ENCODE assay signal across 20 cellular contexts in genomic region chr14:105927661-105928060, GRCh38.
"Had no signal": no experiment of that assay in that cellular context is flagged by ENCODE, and none has a peak within 500 bp of the region (broad histone marks: within the 10 kb centered on the region; RNA-seq: fewer than 3 reads in every experiment).

No MANE protein-coding gene starts in this region.

- H3K4me3 ChIP-seq: body of pancreas, coronary artery, esophagus squamous epithelium, ovary, skin epidermis, upper lobe of left lung had no signal

- H3K9me3 Mint-ChIP-seq: activated T-helper 2 cell treated with anti-CD3 and anti-CD28 coated beads, Interferon-gamma antibody, Interleukin-2, Interleukin-4, amounts not matched to agents 10 μg/mL and 5 μg/mL and 100 μg/mL, durations not matched to agents 14 hours and 24 hours and 36 hours; stimulated activated naive CD8-positive, alpha-beta T cell treated with anti-CD3 and anti-CD28 coated beads, Interleukin-15, Interleukin-2, amounts not matched to agents 100 ng/mL and 50 ng/mL, for 24 hours had no signal

- H3K27ac Mint-ChIP-seq: activated CD8-positive, alpha-beta memory T cell treated with anti-CD3 and anti-CD28 coated beads, Interleukin-2, amount 10 ng/mL, durations not matched to agents 7 days and 5 days; activated T-helper 2 cell treated with anti-CD3 and anti-CD28 coated beads, Interferon-gamma antibody, Interleukin-2, Interleukin-4, amounts not matched to agents 10 μg/mL and 5 μg/mL and 100 μg/mL, durations not matched to agents 14 hours and 24 hours and 36 hours; stimulated activated naive CD8-positive, alpha-beta T cell treated with anti-CD3 and anti-CD28 coated beads, Interleukin-15, Interleukin-2, amounts not matched to agents 100 ng/mL and 50 ng/mL, for 24 hours; T-cell had no signal

- H3K27ac ChIP-seq: body of pancreas, coronary artery, esophagus squamous epithelium, ovary, skin epidermis, upper lobe of left lung, VCaP had no signal

- H3K4me1 Mint-ChIP-seq: activated CD8-positive, alpha-beta memory T cell treated with anti-CD3 and anti-CD28 coated beads, Interleukin-2, amount 10 ng/mL, durations not matched to agents 7 days and 5 days; neural crest cell had no signal

- ATAC-seq: activated CD8-positive, alpha-beta memory T cell treated with anti-CD3 and anti-CD28 coated beads, Interleukin-2, amount 10 ng/mL, durations not matched to agents 7 days and 5 days; activated naive CD4-positive, alpha-beta T cell treated with anti-CD3 and anti-CD28 coated beads, Interleukin-2, amount 50 U/mL, for 72 hours; body of pancreas; T-cell had no signal

- H3K36me3 Mint-ChIP-seq: activated CD8-positive, alpha-beta memory T cell treated with anti-CD3 and anti-CD28 coated beads, Interleukin-2, amount 10 ng/mL, durations not matched to agents 7 days and 5 days; T-cell had no signal

- H3K27me3 ChIP-seq: body of pancreas, ovary, upper lobe of left lung had no signal

- H3K4me1 ChIP-seq: body of pancreas, esophagus squamous epithelium, upper lobe of left lung had no signal

- DNase-seq: activated CD4-positive, alpha-beta T cell treated with anti-CD3 and anti-CD28 coated beads, Interleukin-2, amount 50 U/mL, for 48 hours; activated CD8-positive, alpha-beta memory T cell treated with anti-CD3 and anti-CD28 coated beads, Interleukin-2, amount 10 ng/mL, durations not matched to agents 7 days and 5 days; activated T-cell treated with anti-CD3 and anti-CD28 coated beads, Interleukin-2, amount 50 U/mL, for 1 hour; amygdala; central memory CD4-positive, alpha-beta T cell; esophagus squamous epithelium; glutamatergic neuron; stimulated activated CD4-positive, alpha-beta T cell treated with anti-CD3 and anti-CD28 coated beads, Interleukin-4, amount 100 ng/mL, for 24 hours; T-helper 9 cell had no signal

- H3K4me3 Mint-ChIP-seq: activated CD8-positive, alpha-beta memory T cell treated with anti-CD3 and anti-CD28 coated beads, Interleukin-2, amount 10 ng/mL, durations not matched to agents 7 days and 5 days; neural crest cell; stimulated activated naive CD8-positive, alpha-beta T cell treated with anti-CD3 and anti-CD28 coated beads, Interleukin-15, Interleukin-2, amounts not matched to agents 100 ng/mL and 50 ng/mL, for 24 hours; T-cell had no signal
